ENCODE assay signal across 1 cellular context in genomic region chr1:31768407-31768806, GRCh38.
TF ChIP-seq lines count a peak whose summit lies in the region.

No MANE protein-coding gene starts in this region.

TF ChIP-seq in HEK293, 187 proteins besides CTCF, POLR2A, EP300 and RAD21:
- no peak for TF ChIP-seq ZNF571 (tag by site-specific recombination; IDR thresholded peaks at IDR 0.05)
- peak; percentile 74 for TF ChIP-seq KLF1 (tag by site-specific recombination; IDR thresholded peaks at IDR 0.05)
- no peak for TF ChIP-seq OVOL3 (tag by site-specific recombination; IDR thresholded peaks at IDR 0.05)
